Comparison of ENCODE assay signal across 24 cellular contexts in the genomic region with DNA sequence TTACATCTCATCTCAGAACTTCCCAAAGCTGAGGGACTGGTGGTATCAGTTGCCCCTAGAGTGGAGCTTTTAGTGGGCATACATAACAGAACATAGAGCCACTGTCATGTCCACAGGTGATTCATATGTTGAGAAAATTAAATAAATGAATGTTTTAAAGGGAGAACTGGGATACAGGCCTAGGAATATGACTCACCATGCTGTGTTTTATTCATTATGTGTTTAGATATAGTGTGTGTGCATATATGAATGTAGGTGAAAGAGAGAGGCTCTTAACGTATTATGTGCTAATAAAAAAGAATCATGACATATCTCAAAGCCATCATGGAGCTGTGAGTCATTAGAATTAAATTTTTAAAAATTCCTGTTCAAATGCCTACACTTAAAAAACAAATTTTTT.
"Had no signal": no experiment of that assay in that cellular context is flagged by ENCODE, and none has a peak within 500 bp of the region (broad histone marks: within the 10 kb centered on the region; RNA-seq: fewer than 3 reads in every experiment).

No MANE protein-coding gene starts in this region.

- H3K27me3 Mint-ChIP-seq: activated CD4-positive, alpha-beta memory T cell treated with anti-CD3 and anti-CD28 coated beads for 36 hours; central memory CD8-positive, alpha-beta T cell; stimulated activated naive B cell treated with anti-CD40 and anti-IgM and Interleukin-4, amounts not matched to agents 10 μg/mL and 1 μg/mL and 100 μg/mL, for 72 hours had no signal

- H3K9me3 Mint-ChIP-seq: activated CD4-positive, alpha-beta memory T cell treated with anti-CD3 and anti-CD28 coated beads for 36 hours; activated naive CD8-positive, alpha-beta T cell treated with anti-CD3 and anti-CD28 coated beads for 36 hours; stimulated activated naive B cell treated with anti-CD40 and anti-IgM and Interleukin-4, amounts not matched to agents 10 μg/mL and 1 μg/mL and 100 μg/mL, for 72 hours; T-helper 2 cell treated with Interferon-gamma antibody and Interleukin-4, amounts not matched to agents 5 μg/mL and 100 μg/mL, for 36 hours; WTC11 had no signal

- H3K27ac Mint-ChIP-seq: activated CD4-positive, alpha-beta memory T cell treated with anti-CD3 and anti-CD28 coated beads for 36 hours; activated CD4-positive, alpha-beta T cell treated with anti-CD3 and anti-CD28 coated beads for 36 hours; activated naive CD8-positive, alpha-beta T cell treated with anti-CD3 and anti-CD28 coated beads for 36 hours; activated T-helper 17 cell treated with anti-CD3 and anti-CD28 coated beads, Interleukin-2, amount 50 U/mL, for 72 hours; natural killer cell; stimulated activated naive B cell treated with anti-CD40 and anti-IgM and Interleukin-4, amounts not matched to agents 10 μg/mL and 1 μg/mL and 100 μg/mL, for 72 hours; T-helper 2 cell treated with Interferon-gamma antibody and Interleukin-4, amounts not matched to agents 5 μg/mL and 100 μg/mL, for 36 hours; WTC11 had no signal

- H3K4me3 Mint-ChIP-seq: activated CD4-positive, alpha-beta memory T cell treated with anti-CD3 and anti-CD28 coated beads for 36 hours; activated CD4-positive, alpha-beta T cell treated with anti-CD3 and anti-CD28 coated beads for 36 hours; activated naive CD8-positive, alpha-beta T cell treated with anti-CD3 and anti-CD28 coated beads for 36 hours; activated T-helper 17 cell treated with anti-CD3 and anti-CD28 coated beads, Interleukin-2, amount 50 U/mL, for 72 hours; central memory CD8-positive, alpha-beta T cell; natural killer cell; stimulated activated naive B cell treated with anti-CD40 and anti-IgM and Interleukin-4, amounts not matched to agents 10 μg/mL and 1 μg/mL and 100 μg/mL, for 72 hours; T-helper 2 cell treated with Interferon-gamma antibody and Interleukin-4, amounts not matched to agents 5 μg/mL and 100 μg/mL, for 36 hours; WTC11 had no signal

- H3K4me3 ChIP-seq: colonic mucosa, lung, sigmoid colon, thoracic aorta, upper lobe of right lung had no signal

- ATAC-seq: activated CD4-positive, alpha-beta T cell treated with anti-CD3 and anti-CD28 coated beads for 36 hours; activated T-helper 17 cell treated with anti-CD3 and anti-CD28 coated beads, Interleukin-2, amount 50 U/mL, for 72 hours; esophagus mucosa; left lobe of liver; natural killer cell; stimulated activated naive B cell treated with anti-CD40 and anti-IgM and Interleukin-4, amounts not matched to agents 10 μg/mL and 1 μg/mL and 100 μg/mL, for 72 hours; upper lobe of right lung; WTC11 had no signal

- H3K4me1 Mint-ChIP-seq: activated CD4-positive, alpha-beta T cell treated with anti-CD3 and anti-CD28 coated beads for 36 hours; activated naive CD8-positive, alpha-beta T cell treated with anti-CD3 and anti-CD28 coated beads for 36 hours; activated T-helper 17 cell treated with anti-CD3 and anti-CD28 coated beads, Interleukin-2, amount 50 U/mL, for 72 hours; central memory CD8-positive, alpha-beta T cell; natural killer cell; stimulated activated naive B cell treated with anti-CD40 and anti-IgM and Interleukin-4, amounts not matched to agents 10 μg/mL and 1 μg/mL and 100 μg/mL, for 72 hours; WTC11 had no signal

- FAIRE-seq: kidney had no signal

- H3K9me3 ChIP-seq: colonic mucosa, neutrophil, sigmoid colon, thoracic aorta, upper lobe of right lung had no signal

- DNase-seq: activated CD4-positive, alpha-beta memory T cell treated with anti-CD3 and anti-CD28 coated beads for 36 hours; activated CD4-positive, alpha-beta T cell treated with anti-CD3 and anti-CD28 coated beads for 36 hours; activated naive CD4-positive, alpha-beta T cell; activated naive CD8-positive, alpha-beta T cell treated with anti-CD3 and anti-CD28 coated beads for 36 hours; activated T-cell treated with anti-CD3 and anti-CD28 coated beads, Interleukin-2, amount 50 U/mL, for 1 hour; amygdala; brain microvascular endothelial cell; colonic mucosa; head of caudate nucleus; kidney; natural killer cell; sigmoid colon; stimulated activated CD4-positive, alpha-beta T cell treated with anti-CD3 and anti-CD28 coated beads, Interleukin-4, amount 100 ng/mL, for 24 hours; stimulated activated naive B cell treated with anti-CD40 and anti-IgM and Interleukin-4, amounts not matched to agents 10 μg/mL and 1 μg/mL and 100 μg/mL, for 72 hours; upper lobe of right lung had no signal

- H3K27ac ChIP-seq: brain microvascular endothelial cell, colonic mucosa, neutrophil, sigmoid colon, thoracic aorta, upper lobe of right lung had no signal

- H3K36me3 ChIP-seq: brain microvascular endothelial cell, colonic mucosa, neutrophil, sigmoid colon, thoracic aorta, upper lobe of right lung had no signal

- H3K27me3 ChIP-seq: brain microvascular endothelial cell, colonic mucosa, neutrophil, sigmoid colon, upper lobe of right lung had no signal

- H3K36me3 Mint-ChIP-seq: activated CD4-positive, alpha-beta memory T cell treated with anti-CD3 and anti-CD28 coated beads for 36 hours; activated naive CD8-positive, alpha-beta T cell treated with anti-CD3 and anti-CD28 coated beads for 36 hours; natural killer cell; stimulated activated naive B cell treated with anti-CD40 and anti-IgM and Interleukin-4, amounts not matched to agents 10 μg/mL and 1 μg/mL and 100 μg/mL, for 72 hours; WTC11 had no signal

- H3K4me1 ChIP-seq: colonic mucosa, upper lobe of right lung had no signal
